In the genomic region with DNA sequence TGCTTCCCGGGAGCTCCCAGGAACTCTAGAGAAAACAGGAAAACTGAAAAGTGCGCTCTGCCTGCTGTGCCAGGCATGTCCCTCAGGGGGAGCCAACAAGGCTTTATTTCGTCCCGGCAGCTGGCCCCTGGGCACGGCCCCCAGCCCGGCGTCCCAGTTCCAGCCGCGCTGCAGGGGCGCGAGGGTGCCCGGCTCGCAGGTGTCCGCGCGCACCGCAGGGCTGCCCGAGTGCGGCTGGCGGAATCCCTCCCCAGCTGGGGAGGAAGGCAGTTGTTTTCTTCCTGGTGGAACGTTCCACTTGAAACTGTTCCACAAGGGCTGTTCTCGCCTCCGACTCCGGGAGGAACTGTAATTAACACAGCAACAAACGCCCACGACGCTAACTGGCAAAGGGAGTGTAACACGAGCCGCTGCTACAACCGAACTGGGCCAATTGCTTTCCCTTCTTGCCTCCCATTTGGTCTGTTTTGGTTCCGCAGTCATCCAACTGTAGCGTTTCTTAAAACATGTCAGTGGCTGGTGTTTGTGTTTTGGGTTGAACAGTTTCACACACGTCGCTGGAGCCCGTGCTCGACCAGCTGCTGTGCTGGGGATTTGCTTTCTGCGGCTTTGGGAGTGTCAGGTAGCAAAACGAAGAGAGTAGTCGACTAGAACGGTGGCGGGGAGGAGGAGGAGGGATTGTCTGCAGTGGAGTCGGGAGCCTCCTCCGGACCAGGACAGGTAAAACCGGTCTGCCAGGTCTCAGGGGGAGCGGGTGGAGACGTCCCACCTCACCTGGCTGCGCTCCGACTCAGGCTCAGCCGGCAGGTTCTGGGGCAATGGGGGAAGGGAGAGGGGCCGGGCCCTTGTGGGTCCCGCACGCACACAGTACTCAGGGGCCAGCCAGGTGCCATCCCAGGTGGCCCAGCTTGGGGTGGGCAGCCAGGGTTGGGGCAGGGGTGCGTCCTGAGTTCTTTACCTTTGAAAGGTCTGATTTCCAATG, we compare ENCODE assay signal across 8 cellular contexts.
DNase-seq lines count a peak whose midpoint lies in the region; ATAC-seq and TF ChIP-seq lines count a peak whose summit lies in the region.

No MANE protein-coding gene starts in this region.

- peak; percentile 88 for DNase-seq in DMS 273 treated with DMSO at 0.1 percent for 48 hours (lab: John Stamatoyannopoulos, UW)
- peak; percentile 42 for DNase-seq in NCI-H446 treated with DMSO at 0.1 percent for 48 hours (lab: John Stamatoyannopoulos, UW)
- peak; percentile 42 for DNase-seq in activated T-cell treated with anti-CD3 and anti-CD28 coated beads, Interleukin-2, amount 50 U/mL, for 1 hour
- DNase-seq in fibroblast of mammary gland (ENCODE audit: low read depth), result peak; percentile 76
- DNase-seq in myocyte (ENCODE audit: low read depth), result peak; percentile 88
- peak; percentile 93 for DNase-seq in ureter (ENCODE audit: low spot score)

- H3K4me3 ChIP-seq in fibroblast of mammary gland (ENCODE audit: control insufficient read depth, low read depth, low read length), result peak overlapping the region; percentile 65

- TF ChIP-seq CTCF in fibroblast of mammary gland (conservative IDR thresholded peaks at IDR 0.05; ENCODE audit: control insufficient read depth, insufficient read depth, low read depth, low read length), result peak; percentile 59

- peak; percentile 79 for ATAC-seq in GM19397 (IDR thresholded peaks at IDR 0.05; ENCODE audit: unreplicated experiment)
- peak; percentile 69 for ATAC-seq in HG03442 (IDR thresholded peaks at IDR 0.05; ENCODE audit: unreplicated experiment)

Comparison
In these comparisons a context has a peak if more than half of its experiments do, and no peak if none do; other contexts are left out.
1. Peak in every context shown above with its lines: DNase-seq, ATAC-seq and H3K4me3 ChIP-seq.
2. DNase-seq: peak in every context shown above with its lines; median percentile 93 in ureter; 88 in DMS 273 treated with DMSO at 0.1 percent for 48 hours; 88 in myocyte; 76 in fibroblast of mammary gland; 42 in NCI-H446 treated with DMSO at 0.1 percent for 48 hours; 42 in activated T-cell treated with anti-CD3 and anti-CD28 coated beads, Interleukin-2, amount 50 U/mL, for 1 hour.